Comparison of ENCODE assay signal across 1 cellular context in genomic region chr10:78979938-78980337, GRCh38.
TF ChIP-seq lines count a peak whose summit lies in the region.

No MANE protein-coding gene starts in this region.

TF ChIP-seq in IMR-90, 13 proteins besides CTCF, POLR2A, EP300 and RAD21:
- TF ChIP-seq FOS (IDR thresholded peaks at IDR 0.05; ENCODE audit: low read depth, low read length): no peak
- no peak for TF ChIP-seq SMC3 (IDR thresholded peaks at IDR 0.05; ENCODE audit: low read depth, low read length)
TF ChIP-seq in IMR-90: peak in this region for 0.
